ENCODE assay signal across 20 cellular contexts in the genomic region with DNA sequence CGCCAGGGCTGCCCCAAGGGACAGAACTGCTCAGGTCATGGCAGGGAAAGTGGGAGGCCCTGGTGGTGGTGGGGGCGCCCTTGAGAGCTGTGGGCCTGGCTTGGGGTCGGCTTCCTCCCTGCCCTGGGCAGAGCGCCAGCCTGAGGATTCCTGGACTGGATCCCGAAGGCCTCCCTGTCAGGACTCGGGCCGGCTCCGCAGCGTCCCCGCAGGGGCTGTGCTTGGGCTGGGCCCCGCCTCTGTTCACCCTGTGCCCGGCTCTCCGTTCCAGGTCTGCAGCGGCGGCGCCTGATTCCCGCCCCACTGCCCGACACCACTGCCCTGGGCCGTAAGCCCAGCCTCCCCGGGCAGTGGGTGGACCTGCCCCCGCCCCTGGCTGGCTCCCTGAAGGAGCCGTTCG. TPM values are rescaled to one million over a fixed set of nuclear protein-coding genes. Genes with fewer than 3 reads are reported as not detected.
"Had no signal": no experiment of that assay in that cellular context is flagged by ENCODE, and none has a peak within 500 bp of the region (broad histone marks: within the 10 kb centered on the region; RNA-seq: fewer than 3 reads in every experiment).

No MANE protein-coding gene starts in this region.

- H3K4me1 ChIP-seq: parathyroid adenoma, thyroid gland had no signal

- H3K9ac ChIP-seq: parathyroid adenoma had no signal

- H3K4me3 ChIP-seq: cardiac muscle cell, dorsolateral prefrontal cortex, lower lobe of right lung, thyroid gland had no signal

- DNase-seq: activated CD4-positive, alpha-beta T cell treated with anti-CD3 and anti-CD28 coated beads, Interleukin-2, amount 10 ng/mL, durations not matched to agents 24 days and 14 days; activated CD4-positive, CD25-positive, alpha-beta regulatory T cell; activated CD8-positive, alpha-beta T cell treated with anti-CD3 and anti-CD28 coated beads for 36 hours; activated naive CD4-positive, alpha-beta T cell; activated naive CD8-positive, alpha-beta T cell treated with anti-CD3 and anti-CD28 coated beads for 36 hours; activated T-cell treated with anti-CD3 and anti-CD28 coated beads, Interleukin-2, amount 50 U/mL, for 1 hour; amniotic stem cell; dorsolateral prefrontal cortex; foreskin fibroblast; lower lobe of right lung; natural killer cell; stimulated activated CD8-positive, alpha-beta memory T cell treated with anti-CD3 and anti-CD28 coated beads, Interleukin-4, amount 100 ng/mL, for 48 hours; stimulated activated naive CD4-positive, alpha-beta T cell; T-cell; thyroid gland had no signal

- H3K27ac ChIP-seq: cardiac muscle cell, dorsolateral prefrontal cortex, epithelial cell of prostate, lower lobe of right lung, neutrophil, parathyroid adenoma, thyroid gland had no signal

- ATAC-seq: activated CD8-positive, alpha-beta T cell treated with anti-CD3 and anti-CD28 coated beads for 36 hours; activated T-helper 17 cell treated with anti-CD3 and anti-CD28 coated beads, Interleukin-2, amount 50 U/mL, for 72 hours; natural killer cell; T-cell had no signal

- H3K27me3 ChIP-seq: cardiac muscle cell, neutrophil, thyroid gland had no signal

- H3K36me3 ChIP-seq: lower lobe of right lung, neutrophil, thyroid gland had no signal

- H3K9me3 ChIP-seq: lower lobe of right lung, neutrophil, thyroid gland had no signal

RNA-seq across cellular contexts. Expression of a gene that starts 39.9 kb away (rescaled TPM):
- total RNA-seq: natural killer cell had no signal
